Comparison of ENCODE assay signal across 8 cellular contexts in genomic region chr11:10540546-10540914, GRCh38. TPM values are rescaled to one million over a fixed set of nuclear protein-coding genes. Genes with fewer than 3 reads are reported as not detected.
DNase-seq lines count a peak whose midpoint lies in the region; ATAC-seq, FAIRE-seq and TF ChIP-seq lines count a peak whose summit lies in the region.

No MANE protein-coding gene starts in this region.

- no peak overlapping the region for H2BK12ac ChIP-seq in H1 (ENCODE audit: low read depth, low read length)

- no peak for TF ChIP-seq EP300 in H1 (IDR thresholded peaks at IDR 0.05; ENCODE audit: borderline replicate concordance in 1 of 2, low read depth in 2 of 2, low read length in 2 of 2)

- H3K23me2 ChIP-seq in H1 (ENCODE audit: low read depth, low read length): peaks cover 4% of the 10 kb centered on the region; the same call in 1 of the 2 replicates

- H3K79me2 ChIP-seq in PC-3 (ENCODE audit: low read length) (peaks cover 29% of the 10 kb centered on the region), H1 (ENCODE audit: control insufficient read depth in 1 of 2, insufficient read depth in 2 of 2, low read length in 2 of 2) (no peaks in the 10 kb centered on the region)

- H3K4ac ChIP-seq in H1 (replicated peaks; ENCODE audit: insufficient read length, low read depth, low read length): no peak overlapping the region

- peak overlapping the region; percentile 61 for H2BK5ac ChIP-seq in H1 (ENCODE audit: low read depth, low read length)

- intact Hi-C loops in PC-3 (cut with micrococcal nuclease): loop anchor here (2.0 kb wide), 2 partner anchors 20 to 54 kb away; no protein-coding TSS in a partner anchor
- intact Hi-C loops in upper lobe of right lung (cut with DNase I): no loop called here

- H2AFZ ChIP-seq in PC-3 (ENCODE audit: low read length) (peak overlapping the region; percentile 87), H1 (ENCODE audit: low read length) (no peak overlapping the region)

- TF ChIP-seq CTCF in 22Rv1 (IDR thresholded peaks at IDR 0.05) (no peak), PC-3 (conservative IDR thresholded peaks at IDR 0.05; ENCODE audit: low read depth, low read length) (no peak), H1 (IDR thresholded peaks at IDR 0.05; ENCODE audit: control extremely low read depth in 1 of 3, insufficient read depth in 1 of 3, low read depth in 1 of 3, low read length in 3 of 3) (peak in 1 of 3 experiments; percentile 15; a peak in 1 of 4 replicates), upper lobe of right lung (IDR thresholded peaks at IDR 0.05) (no peak)

- no peaks in the 10 kb centered on the region for H3K9me2 ChIP-seq in PC-3 (replicated peaks; ENCODE audit: low read length)

- no peak overlapping the region for H2BK15ac ChIP-seq in H1 (ENCODE audit: low read length)

- H4K8ac ChIP-seq in H1 (ENCODE audit: extremely low read depth, insufficient read depth, low read length): peak overlapping the region; percentile 98; the same call in 1 of the 2 replicates

- peaks cover 22% of the 10 kb centered on the region for H3K4me1 ChIP-seq in PC-3 (ENCODE audit: insufficient read depth, low read length)
- peaks cover 0 to 6% (median 0%) of the 10 kb centered on the region in 4 experiments; a peak in 2 of 7 replicates for H3K4me1 ChIP-seq in H1 (replicated peaks in 1 of 4; ENCODE audit: control insufficient read depth in 3 of 4, insufficient read depth in 4 of 4, low read length in 3 of 4)
- H3K4me1 ChIP-seq in upper lobe of right lung: peaks cover 17% of the 10 kb centered on the region

- H2AK5ac ChIP-seq in H1 (ENCODE audit: low read depth, low read length): no peak overlapping the region

- H3K14ac ChIP-seq in H1 (ENCODE audit: insufficient read length): no peak overlapping the region

- POLR2A ChIA-PET in PC-3 (lab: Charles Lee; ENCODE audit: unreplicated experiment): interaction anchor here (0.5 to 1.6 kb wide), 3 partner anchors 10 to 337 kb away, joined by 4 to 11 read pairs (median 8); no protein-coding TSS in a partner anchor
- POLR2A ChIA-PET in H1 (lab: Charles Lee; ENCODE audit: partially characterized antibody): interaction anchor here (0.8 to 1.6 kb wide), 13 partner anchors 11 to 976 kb away, joined by 3 to 7 read pairs (median 4); partner anchors contain the start of genes ADM and AMPD3

- no peak overlapping the region for H2BK20ac ChIP-seq in H1 (ENCODE audit: low read length)

- peak in 1 of 2 experiments; percentile 5; a peak in 1 of 4 replicates for TF ChIP-seq RAD21 in H1 (IDR thresholded peaks at IDR 0.05 in 1 of 2, conservative IDR thresholded peaks at IDR 0.05 in 1 of 2; ENCODE audit: low read depth in 2 of 2, low read length in 2 of 2)

- DNase-seq in PC-3: no peak
- no peak for DNase-seq in H1 (ENCODE audit: low read depth in 1 of 2, low spot score in 2 of 2)
- peak; percentile 48 for DNase-seq in midbrain (lab: John Stamatoyannopoulos, UW)
- DNase-seq in upper lobe of right lung: no peak
- DNase-seq in stimulated activated CD4-positive, alpha-beta T cell treated with anti-CD3 and anti-CD28 coated beads, Interleukin-2, amount 100 ng/mL, for 48 hours: no peak

- CTCF ChIA-PET in PC-3 (lab: Charles Lee): interaction anchor here (0.5 to 1.2 kb wide), 13 partner anchors 10 to 278 kb away, joined by 3 to 7 read pairs (median 3); partner anchors contain the start of gene AMPD3
- CTCF ChIA-PET in H1 (lab: Charles Lee; ENCODE audit: partially characterized antibody): interaction anchor here (0.6 to 3.2 kb wide), 45 partner anchors 9 to 234 kb away, joined by 3 to 26 read pairs (median 4); partner anchors contain the start of gene AMPD3

- H3K9me3 ChIP-seq in PC-3 (ENCODE audit: low read length) (no peaks in the 10 kb centered on the region), H1 (ENCODE audit: insufficient read depth in 2 of 2, low read depth in 1 of 2, low read length in 1 of 2) (no peaks in the 10 kb centered on the region), upper lobe of right lung (no peaks in the 10 kb centered on the region)

- peaks cover 4% of the 10 kb centered on the region; the same call in 1 of the 2 replicates for H4K20me1 ChIP-seq in PC-3 (ENCODE audit: low read length)
- no peaks in the 10 kb centered on the region for H4K20me1 ChIP-seq in H1 (replicated peaks in 1 of 2; ENCODE audit: control insufficient read depth in 1 of 2, insufficient read depth in 2 of 2, low read length in 2 of 2)

- H2BK120ac ChIP-seq in H1 (replicated peaks; ENCODE audit: low read depth, low read length): no peak overlapping the region

- no peak overlapping the region for H3K23ac ChIP-seq in H1 (ENCODE audit: insufficient read length)

- H3K9ac ChIP-seq in PC-3 (ENCODE audit: low read length) (peak overlapping the region; percentile 85), H1 (replicated peaks in 1 of 4; ENCODE audit: extremely low read depth in 1 of 4, low read depth in 3 of 4, low read length in 3 of 4) (peak overlapping the region; percentile 67 to 79 (median 72))

- no peaks in the 10 kb centered on the region for H3F3A ChIP-seq in PC-3 (ENCODE audit: low read length, unreplicated experiment)

- BruUV-seq in PC-3 (replicated peaks; lab: Mats Ljungman, UMichigan): no TSS peak

- H3K4me2 ChIP-seq in PC-3 (ENCODE audit: low read length) (peak overlapping the region; percentile 90), H1 (ENCODE audit: insufficient read depth in 1 of 2, low read depth in 2 of 2, low read length in 2 of 2) (peak overlapping the region; percentile 85 to 94)

- TF ChIP-seq POLR2A in H1 (IDR thresholded peaks at IDR 0.05; ENCODE audit: control extremely low read depth in 1 of 2, low read depth in 2 of 2, low read length in 2 of 2): no peak

- 2% methylated on average over 24 of the region's 25 CpGs; no CpG with 5 or more reads in 1 of the 2 experiments for WGBS in H1 (ENCODE audit: extremely low coverage in 1 of 2, insufficient coverage in 1 of 2, insufficient read length in 1 of 2, insufficient replicate concordance in 2 of 2, low coverage in 1 of 2, low lambda C conversion rate in 2 of 2, missing lambda C conversion rate in 1 of 2), 2 experiments

- H3K56ac ChIP-seq in H1 (replicated peaks; ENCODE audit: insufficient read length, low read depth, low read length): no peak overlapping the region

- FAIRE-seq in H1 (lab: Jason Lieb, UNC): no peak

- peak overlapping the region; percentile 62 for H3K27ac ChIP-seq in 22Rv1
- peak overlapping the region; percentile 59 for H3K27ac ChIP-seq in PC-3 (ENCODE audit: low read length)
- H3K27ac ChIP-seq in H1 (ENCODE audit: low read depth, low read length): peak overlapping the region; percentile 63; the same call in 1 of the 2 replicates
- peak overlapping the region; percentile 89 for H3K27ac ChIP-seq in upper lobe of right lung

- H3K36me3 ChIP-seq in PC-3 (ENCODE audit: low read depth, low read length) (no peaks in the 10 kb centered on the region), H1 (ENCODE audit: control insufficient read depth in 2 of 4, insufficient read depth in 4 of 4, low read length in 3 of 4) (no peaks in the 10 kb centered on the region), upper lobe of right lung (no peaks in the 10 kb centered on the region)

- H3K79me1 ChIP-seq in H1 (ENCODE audit: low read depth, low read length): no peaks in the 10 kb centered on the region; the same call in 1 of the 2 replicates

- H4K5ac ChIP-seq in H1 (ENCODE audit: insufficient read length, low read depth, low read length): no peak overlapping the region

- H3K27me3 ChIP-seq in PC-3 (ENCODE audit: low read length) (no peaks in the 10 kb centered on the region), H1 (replicated peaks in 1 of 4; ENCODE audit: control insufficient read depth in 3 of 4, extremely low read depth in 1 of 4, insufficient read depth in 3 of 4, low read length in 3 of 4) (no peaks in the 10 kb centered on the region), upper lobe of right lung (no peaks in the 10 kb centered on the region)

- H3K4me3 ChIP-seq in PC-3 (ENCODE audit: low read length) (peak overlapping the region; percentile 76), H1 (ENCODE audit: extremely low read depth in 1 of 4, insufficient read depth in 2 of 4, low read depth in 3 of 4, low read length in 4 of 4) (peak overlapping the region; percentile 73 to 93 (median 87)), upper lobe of right lung (peak overlapping the region; percentile 88)

- no peak overlapping the region for H4K91ac ChIP-seq in H1 (replicated peaks; ENCODE audit: insufficient read length, low read length)

- H3K18ac ChIP-seq in H1 (ENCODE audit: extremely low read depth, low read length): no peak overlapping the region

- ATAC-seq in GM18520 (IDR thresholded peaks at IDR 0.05; ENCODE audit: unreplicated experiment) (peak; percentile 7), HG03025 (IDR thresholded peaks at IDR 0.05; ENCODE audit: low FRiP score, unreplicated experiment) (peak; percentile 15), PC-3 (peak; percentile 56), upper lobe of right lung (peak; percentile 68)

TF ChIP-seq in H1, 55 proteins besides CTCF, POLR2A, EP300 and RAD21 (continues in another document):
- TF ChIP-seq KDM4A (IDR thresholded peaks at IDR 0.05; ENCODE audit: low read depth, low read length, severe bottlenecking) (no peak), PHF8 (conservative IDR thresholded peaks at IDR 0.05; ENCODE audit: low read depth, low read length) (no peak), BCL11A (IDR thresholded peaks at IDR 0.05; ENCODE audit: low read depth in 2 of 2, low read length in 2 of 2) (no peak)

RNA-seq across cellular contexts. Expression of gene RNF141, which starts 0.5 kb away (rescaled TPM):
- total RNA-seq in PC-3 (2014; rRNA removed): 12.6 and 13.8 TPM in 2 replicates
- 20.9 and 22.8 TPM in 2 replicates for total RNA-seq in H1 (2021; fragmentation: NEBNext Ultra II Directional; extraction: Animal tissue kit (Norgen Biotek cat#: 25700))
- 5.4 and 8.5 TPM in 2 replicates for polyA plus RNA-seq in H1 (2011; rRNA removed)
- polyA plus RNA-seq in H1 (2011; cell fraction: cytosol; rRNA removed): 10.9 TPM
- polyA plus RNA-seq in H1 (2011; cell fraction: nucleus; rRNA removed): 2.8 TPM
- polyA plus RNA-seq in H1 (2012, experiment 1 of 2): 18.6 to 37.2 TPM (median 21.2 TPM) in 4 replicates
- polyA plus RNA-seq in H1 (2012, experiment 2 of 2): 1.3 TPM
- polyA plus RNA-seq in H1 (2013, experiment 1 of 2): 12.9 TPM
- polyA plus RNA-seq in H1 (2013, experiment 2 of 2): 11.9 TPM
- 11.2 and 18.4 TPM in 2 replicates for polyA minus RNA-seq in H1 (2011; rRNA and poly(A)+ RNA removed)
- polyA minus RNA-seq in H1 (2011; cell fraction: cytosol; rRNA and poly(A)+ RNA removed): 7.3 TPM
- 15.6 TPM for polyA minus RNA-seq in H1 (2011; cell fraction: nucleus; rRNA and poly(A)+ RNA removed)
- total RNA-seq in upper lobe of right lung: 50.0 TPM

RNA-seq across cellular contexts. Expression of gene LYVE1, which starts 27.9 kb away (rescaled TPM):
- total RNA-seq in PC-3 (2014; rRNA removed) (not detected in 2 replicates), upper lobe of right lung (108 TPM)
- total RNA-seq in H1 (2021; fragmentation: NEBNext Ultra II Directional; extraction: Animal tissue kit (Norgen Biotek cat#: 25700)): 0.09 TPM in 1 of 2 replicates, not detected in the other
- polyA plus RNA-seq in H1 (2011; rRNA removed): not detected in 2 replicates
- 0.05 TPM for polyA plus RNA-seq in H1 (2011; cell fraction: cytosol; rRNA removed)
- 0.11 TPM for polyA plus RNA-seq in H1 (2011; cell fraction: nucleus; rRNA removed)
- polyA plus RNA-seq in H1 (2012, experiment 1 of 2): 0.13 to 0.21 TPM in 2 of 4 replicates, not detected in the others
- polyA plus RNA-seq in H1 (2012, experiment 2 of 2): not detected
- 0.04 TPM for polyA plus RNA-seq in H1 (2013, experiment 1 of 2)
- polyA plus RNA-seq in H1 (2013, experiment 2 of 2): 0.07 TPM
- 0.10 TPM in 1 of 2 replicates, not detected in the other for polyA minus RNA-seq in H1 (2011; rRNA and poly(A)+ RNA removed)
- not detected for polyA minus RNA-seq in H1 (2011; cell fraction: cytosol; rRNA and poly(A)+ RNA removed)
- not detected for polyA minus RNA-seq in H1 (2011; cell fraction: nucleus; rRNA and poly(A)+ RNA removed)

Comparison
In these comparisons a context has a peak if more than half of its experiments do, and no peak if none do; other contexts are left out.
1. ATAC-seq: peak in every context shown above with its lines; median percentile 68 in upper lobe of right lung; 56 in PC-3; 15 in HG03025; 7 in GM18520.
2. RNA of gene LYVE1, which starts 27.9 kb away (total RNA-seq): 108 TPM in upper lobe of right lung (single experiment); 0.09 TPM in H1 and not detected in PC-3; every median in the first group is over 100 times any median in the second.
3. Peak in every context shown above with its lines, with median percentiles within 50 percentile points of each other: H3K27ac ChIP-seq and H3K4me3 ChIP-seq.